ENCODE assay signal across 19 cellular contexts in the genomic region with DNA sequence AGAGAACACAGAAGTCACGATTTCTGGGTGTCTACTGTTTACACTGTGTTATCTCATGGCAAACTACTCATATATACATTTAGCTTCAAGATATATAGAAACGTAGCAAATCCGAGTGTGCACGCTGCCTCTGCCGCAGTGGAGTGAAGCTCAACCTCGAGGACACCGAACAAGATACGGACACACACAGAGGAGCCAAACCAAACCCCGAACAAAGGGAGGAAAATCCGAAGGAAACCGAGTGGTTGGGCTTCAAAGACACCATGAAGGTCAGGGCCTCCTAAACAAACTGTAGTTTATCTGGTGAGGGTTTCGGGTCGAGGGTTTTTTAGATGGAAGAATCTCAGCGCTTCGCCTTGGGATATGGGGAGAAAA. TPM values are rescaled to one million over a fixed set of nuclear protein-coding genes. Genes with fewer than 3 reads are reported as not detected.
DNase-seq lines count a peak whose midpoint lies in the region; ATAC-seq and TF ChIP-seq lines count a peak whose summit lies in the region.
"Had no signal": no experiment of that assay in that cellular context is flagged by ENCODE, and none has a peak within 500 bp of the region (broad histone marks: within the 10 kb centered on the region; RNA-seq: fewer than 3 reads in every experiment).

No MANE protein-coding gene starts in this region.

- no peak overlapping the region for H3K27ac Mint-ChIP-seq in Caco-2 (ENCODE audit: unreplicated experiment)
- H3K27ac Mint-ChIP-seq: stimulated activated memory B cell treated with anti-CD40 and anti-IgM and Interleukin-4, amounts not matched to agents 10 μg/mL and 1 μg/mL and 100 μg/mL, for 72 hours had no signal

- no peak for TF ChIP-seq EP300 in gastroesophageal sphincter (IDR thresholded peaks at IDR 0.05)

- no peak overlapping the region for H3K4me3 Mint-ChIP-seq in Caco-2 (ENCODE audit: unreplicated experiment)
- H3K4me3 Mint-ChIP-seq: CD14-positive monocyte; stimulated activated memory B cell treated with anti-CD40 and anti-IgM and Interleukin-4, amounts not matched to agents 10 μg/mL and 1 μg/mL and 100 μg/mL, for 72 hours had no signal

- H3K4me3 ChIP-seq in Caco-2 (ENCODE audit: low read depth, low read length) (no peak overlapping the region), PC-3 (ENCODE audit: low read length) (no peak overlapping the region), gastroesophageal sphincter (no peak overlapping the region), rectal smooth muscle tissue (ENCODE audit: low read length) (no peak overlapping the region)
- H3K4me3 ChIP-seq: HAP-1 had no signal

- H3K36me3 ChIP-seq in Caco-2 (ENCODE audit: control insufficient read depth, insufficient read depth, low read length) = peaks cover 1% of the 10 kb centered on the region; the same call in 1 of the 2 replicates
- peaks cover 5% of the 10 kb centered on the region; the same call in 1 of the 2 replicates for H3K36me3 ChIP-seq in PC-3 (ENCODE audit: low read depth, low read length)
- H3K36me3 ChIP-seq in gastroesophageal sphincter = peaks cover 0 to 56% of the 10 kb centered on the region in 2 donors
- peaks cover 22% of the 10 kb centered on the region for H3K36me3 ChIP-seq in rectal smooth muscle tissue (ENCODE audit: control insufficient read depth, insufficient read depth, low read length)

- H3K9ac ChIP-seq in PC-3 (ENCODE audit: low read length) (no peak overlapping the region), rectal smooth muscle tissue (ENCODE audit: low read length) (no peak overlapping the region)

- POLR2A ChIA-PET in Caco-2 (lab: Charles Lee) (no interaction called here), PC-3 (lab: Charles Lee; ENCODE audit: unreplicated experiment) (no interaction called here)

- ATAC-seq in PC-3 = no peak
- no peak for ATAC-seq in gastroesophageal sphincter
- ATAC-seq: stimulated activated memory B cell treated with anti-CD40 and anti-IgM and Interleukin-4, amounts not matched to agents 10 μg/mL and 1 μg/mL and 100 μg/mL, for 72 hours had no signal

- H3F3A ChIP-seq in PC-3 (ENCODE audit: low read length, unreplicated experiment) = no peaks in the 10 kb centered on the region

- H3K9me3 ChIP-seq in Caco-2 (no peaks in the 10 kb centered on the region), PC-3 (ENCODE audit: low read length) (no peaks in the 10 kb centered on the region), gastroesophageal sphincter (no peaks in the 10 kb centered on the region)
- H3K9me3 ChIP-seq: HAP-1 had no signal

- TF ChIP-seq POLR2A in gastroesophageal sphincter (IDR thresholded peaks at IDR 0.05) = no peak

- TSS peak; percentile 44 for BruUV-seq in Caco-2 (replicated peaks; lab: Mats Ljungman, UMichigan)
- BruUV-seq in PC-3 (replicated peaks; lab: Mats Ljungman, UMichigan) = TSS peak; percentile 26

- no peaks in the 10 kb centered on the region for H4K20me1 ChIP-seq in PC-3 (ENCODE audit: low read length)

- H3K27ac ChIP-seq in PC-3 (ENCODE audit: low read length) (no peak overlapping the region), gastroesophageal sphincter (peak overlapping the region in 3 of 4 donors; percentile 76 to 94 (median 92)), rectal smooth muscle tissue (ENCODE audit: low read depth, low read length) (peak overlapping the region; percentile 56)

- H3K27me3 Mint-ChIP-seq in Caco-2 (ENCODE audit: insufficient read depth, unreplicated experiment) = no peaks in the 10 kb centered on the region
- H3K27me3 Mint-ChIP-seq: stimulated activated memory B cell treated with anti-CD40 and anti-IgM and Interleukin-4, amounts not matched to agents 10 μg/mL and 1 μg/mL and 100 μg/mL, for 72 hours had no signal

- peaks cover 6% of the 10 kb centered on the region for H3K4me1 Mint-ChIP-seq in Caco-2 (ENCODE audit: low read depth, unreplicated experiment)

- CTCF ChIA-PET in Caco-2 (lab: Charles Lee) = no interaction called here
- CTCF ChIA-PET in PC-3 (lab: Charles Lee) = interaction anchor here (0.5 kb wide), 1 partner anchor 219 kb away, joined by 4 read pairs; no protein-coding TSS in a partner anchor

- H3K4me1 ChIP-seq in Caco-2 = no peaks in the 10 kb centered on the region
- H3K4me1 ChIP-seq in PC-3 (ENCODE audit: insufficient read depth, low read length) = no peaks in the 10 kb centered on the region
- H3K4me1 ChIP-seq in gastroesophageal sphincter = peaks cover 0 to 94% (median 20%) of the 10 kb centered on the region in 3 donors
- H3K4me1 ChIP-seq in rectal smooth muscle tissue (ENCODE audit: control insufficient read depth, insufficient read depth, low read length) = peaks cover 3% of the 10 kb centered on the region
- H3K4me1 ChIP-seq: HAP-1 had no signal

- no peak for TF ChIP-seq CTCF in Caco-2 (IDR thresholded peaks at IDR 0.05; ENCODE audit: insufficient read depth in 1 of 2, low read depth in 1 of 2, low read length in 1 of 2, severe bottlenecking in 1 of 2, unreplicated experiment in 1 of 2)
- TF ChIP-seq CTCF in PC-3 (conservative IDR thresholded peaks at IDR 0.05; ENCODE audit: low read depth, low read length) = no peak
- TF ChIP-seq CTCF in gastroesophageal sphincter (IDR thresholded peaks at IDR 0.05) = no peak

- H3K79me2 ChIP-seq in PC-3 (ENCODE audit: low read length) = no peaks in the 10 kb centered on the region

- intact Hi-C loops in Caco-2 (cut with micrococcal nuclease; ENCODE audit: unreplicated experiment) (no loop called here), PC-3 (cut with micrococcal nuclease) (no loop called here)

- H2AFZ ChIP-seq in PC-3 (ENCODE audit: low read length) = no peak overlapping the region

- H3K9me3 Mint-ChIP-seq in Caco-2 (ENCODE audit: unreplicated experiment) = no peaks in the 10 kb centered on the region
- H3K9me3 Mint-ChIP-seq: CD14-positive monocyte; stimulated activated memory B cell treated with anti-CD40 and anti-IgM and Interleukin-4, amounts not matched to agents 10 μg/mL and 1 μg/mL and 100 μg/mL, for 72 hours had no signal

- WGBS in gastroesophageal sphincter (ENCODE audit: low coverage in 1 of 2), 2 donors = 21 to 48% methylated on average over 7 to 15 of the region's 15 CpGs

- no peak overlapping the region for H3K4me2 ChIP-seq in PC-3 (ENCODE audit: low read length)

- no peaks in the 10 kb centered on the region for H3K9me2 ChIP-seq in PC-3 (replicated peaks; ENCODE audit: low read length)

- H3K27me3 ChIP-seq in Caco-2 (replicated peaks; ENCODE audit: control insufficient read depth, insufficient read depth, low read length) = no peaks in the 10 kb centered on the region
- H3K27me3 ChIP-seq in PC-3 (ENCODE audit: low read length) = no peaks in the 10 kb centered on the region
- H3K27me3 ChIP-seq in gastroesophageal sphincter = no peaks in the 10 kb centered on the region
- no peaks in the 10 kb centered on the region for H3K27me3 ChIP-seq in rectal smooth muscle tissue (ENCODE audit: control insufficient read depth, insufficient read depth, low read length)

- H3K36me3 Mint-ChIP-seq in Caco-2 (ENCODE audit: insufficient read depth, unreplicated experiment) = peaks cover 86% of the 10 kb centered on the region

- DNase-seq in Caco-2 = no peak
- DNase-seq in PC-3 = no peak
- DNase-seq in effector CD8-positive, alpha-beta T cell (lab: John Stamatoyannopoulos, UW) = no peak
- no peak for DNase-seq in ureter (ENCODE audit: low spot score)
- no peak for DNase-seq in activated CD4-positive, alpha-beta T cell treated with anti-CD3 and anti-CD28 coated beads for 4 hours
- no peak for DNase-seq in NOMO-1 treated with dmso at 0.1 percent for 144 hours (lab: John Stamatoyannopoulos, UW; ENCODE audit: unreplicated experiment)
- DNase-seq: activated CD4-positive, alpha-beta T cell treated with anti-CD3 and anti-CD28 coated beads, Interleukin-2, amount 50 U/mL, for 4 hours; activated gamma-delta T cell; GDM1; midbrain; NCI-H2081; NCI-H774; stimulated activated CD4-positive, alpha-beta T cell treated with anti-CD3 and anti-CD28 coated beads, Interleukin-4, amount 100 ng/mL, for 1 hour; T-helper 9 cell had no signal

RNA-seq across cellular contexts. Expression of a gene that starts 34.5 kb away (rescaled TPM):
- total RNA-seq in Caco-2 (2022) (0.41 and 0.44 TPM in 2 replicates), PC-3 (2014; rRNA removed) (0.62 and 0.75 TPM in 2 replicates), gastroesophageal sphincter (1 to 10 TPM; 5.8 to 9.8 (median 6.7) TPM), ureter (3.3 TPM)
